ENCODE assay signal across 24 cellular contexts in genomic region chr15:66809664-66810063, GRCh38.
"Had no signal": no experiment of that assay in that cellular context is flagged by ENCODE, and none has a peak within 500 bp of the region (broad histone marks: within the 10 kb centered on the region; RNA-seq: fewer than 3 reads in every experiment).

No MANE protein-coding gene starts in this region.

- H2AFZ ChIP-seq: hepatocyte had no signal

- H3K4me1 ChIP-seq: left ventricle myocardium inferior, right atrium auricular region, right lobe of liver, uterus had no signal

- DNase-seq: islet precursor cell; left ventricle myocardium inferior; mesendoderm; midbrain; mucosa of descending colon; naive thymus-derived CD4-positive, alpha-beta T cell; ovary; right lobe of liver; stimulated activated CD4-positive, alpha-beta T cell treated with anti-CD3 and anti-CD28 coated beads, Interleukin-12 subunit alpha, Interleukin-12 subunit beta, amount 100 ng/mL, for 4 hours; stimulated activated CD4-positive, alpha-beta T cell treated with anti-CD3 and anti-CD28 coated beads, Interleukin-15, amount 100 ng/mL, for 24 hours; stimulated activated CD4-positive, alpha-beta T cell treated with anti-CD3 and anti-CD28 coated beads, Interleukin-4, amount 100 ng/mL, for 24 hours; stimulated activated naive CD4-positive, alpha-beta T cell treated with Interleukin-2 at 50 U/mL for 16 hours; stimulated activated naive CD8-positive, alpha-beta T cell treated with anti-CD3 and anti-CD28 coated beads, Interleukin-15, amount 100 ng/mL, for 72 hours; substantia nigra; uterus had no signal

- H3K36me3 ChIP-seq: left ventricle myocardium inferior, ovary, right atrium auricular region, right lobe of liver, tibial nerve, uterus had no signal

- H3K4me3 ChIP-seq: hepatocyte, left ventricle myocardium inferior, lung, mucosa of descending colon, ovary, right atrium auricular region, right lobe of liver, skin epidermis, tibial nerve, uterus had no signal

- H3K27ac ChIP-seq: hepatocyte, left ventricle myocardium inferior, ovary, right atrium auricular region, right lobe of liver, skin epidermis, tibial nerve, uterus had no signal

- ATAC-seq: mucosa of descending colon; naive thymus-derived CD4-positive, alpha-beta T cell; right lobe of liver; stimulated activated effector memory CD8-positive, alpha-beta T cell treated with anti-CD3 and anti-CD28 coated beads, Interleukin-12 subunit alpha, Interleukin-12 subunit beta, amount 100 ng/mL, for 72 hours; stimulated activated naive CD8-positive, alpha-beta T cell treated with anti-CD3 and anti-CD28 coated beads, Interleukin-15, amount 100 ng/mL, for 72 hours had no signal

- H3K9me3 ChIP-seq: mucosa of descending colon, ovary, right lobe of liver, uterus had no signal

- H3K27ac Mint-ChIP-seq: naive thymus-derived CD4-positive, alpha-beta T cell; natural killer cell treated with Interleukin-12 subunit alpha and Interleukin-12 subunit beta and Interleukin-15 and Interleukin-18, amount 100 ng/mL, for 72 hours; progenitor cell of endocrine pancreas; stimulated activated effector memory CD8-positive, alpha-beta T cell treated with anti-CD3 and anti-CD28 coated beads, Interleukin-12 subunit alpha, Interleukin-12 subunit beta, amount 100 ng/mL, for 72 hours; stimulated activated naive CD8-positive, alpha-beta T cell treated with anti-CD3 and anti-CD28 coated beads, Interleukin-15, amount 100 ng/mL, for 72 hours; type B pancreatic cell had no signal

- H3K27me3 ChIP-seq: hepatocyte, ovary, right atrium auricular region, right lobe of liver, tibial nerve, uterus had no signal

- H3K9me3 Mint-ChIP-seq: stimulated activated effector memory CD8-positive, alpha-beta T cell treated with anti-CD3 and anti-CD28 coated beads, Interleukin-12 subunit alpha, Interleukin-12 subunit beta, amount 100 ng/mL, for 72 hours had no signal

- H3K4me3 Mint-ChIP-seq: naive thymus-derived CD4-positive, alpha-beta T cell; natural killer cell treated with Interleukin-12 subunit alpha and Interleukin-12 subunit beta and Interleukin-15 and Interleukin-18, amount 100 ng/mL, for 72 hours; stimulated activated effector memory CD8-positive, alpha-beta T cell treated with anti-CD3 and anti-CD28 coated beads, Interleukin-12 subunit alpha, Interleukin-12 subunit beta, amount 100 ng/mL, for 72 hours; stimulated activated naive CD8-positive, alpha-beta T cell treated with anti-CD3 and anti-CD28 coated beads, Interleukin-15, amount 100 ng/mL, for 72 hours; type B pancreatic cell had no signal

- H3K4me1 Mint-ChIP-seq: naive thymus-derived CD4-positive, alpha-beta T cell; stimulated activated effector memory CD8-positive, alpha-beta T cell treated with anti-CD3 and anti-CD28 coated beads, Interleukin-12 subunit alpha, Interleukin-12 subunit beta, amount 100 ng/mL, for 72 hours; stimulated activated naive CD8-positive, alpha-beta T cell treated with anti-CD3 and anti-CD28 coated beads, Interleukin-15, amount 100 ng/mL, for 72 hours had no signal

- H3K36me3 Mint-ChIP-seq: natural killer cell treated with Interleukin-12 subunit alpha and Interleukin-12 subunit beta and Interleukin-15 and Interleukin-18, amount 100 ng/mL, for 72 hours; stimulated activated effector memory CD8-positive, alpha-beta T cell treated with anti-CD3 and anti-CD28 coated beads, Interleukin-12 subunit alpha, Interleukin-12 subunit beta, amount 100 ng/mL, for 72 hours; type B pancreatic cell had no signal

- H3K4me2 ChIP-seq: hepatocyte had no signal

- H3K27me3 Mint-ChIP-seq: progenitor cell of endocrine pancreas; stimulated activated naive CD8-positive, alpha-beta T cell treated with anti-CD3 and anti-CD28 coated beads, Interleukin-15, amount 100 ng/mL, for 72 hours; type B pancreatic cell had no signal
